8 cellular contexts compared by ENCODE assay signal in genomic region chr9:129483467-129484324, GRCh38.
DNase-seq lines count a peak whose midpoint lies in the region; ATAC-seq lines count a peak whose summit lies in the region.

No MANE protein-coding gene starts in this region.

- no peaks in the 10 kb centered on the region for H3K9me3 ChIP-seq in CD4-positive, alpha-beta memory T cell (ENCODE audit: control insufficient read depth in 1 of 2, low read length in 2 of 2)
- H3K9me3 ChIP-seq in MG63 = no peaks in the 10 kb centered on the region
- no peaks in the 10 kb centered on the region for H3K9me3 ChIP-seq in naive thymus-derived CD4-positive, alpha-beta T cell (ENCODE audit: control insufficient read depth in 2 of 3, low read length in 3 of 3)

- CTCF ChIA-PET in CD4-positive, alpha-beta memory T cell (lab: Charles Lee; ENCODE audit: partially characterized antibody) = interaction anchor here (1.0 kb wide), 1 partner anchor 41 kb away, joined by 3 read pairs; no protein-coding TSS in a partner anchor
- CTCF ChIA-PET in naive thymus-derived CD4-positive, alpha-beta T cell (lab: Charles Lee) = no interaction called here

- peak overlapping the region; percentile 89 to 95 (median 91) for H3K27ac Mint-ChIP-seq in CD4-positive, alpha-beta memory T cell
- H3K27ac Mint-ChIP-seq in naive thymus-derived CD4-positive, alpha-beta T cell = peak overlapping the region in 4 of 9 donors; percentile 85 to 98 (median 93)

- no peak for ATAC-seq in naive thymus-derived CD4-positive, alpha-beta T cell
- ATAC-seq in HG02623 (IDR thresholded peaks at IDR 0.05; ENCODE audit: unreplicated experiment) (no peak), HG02973 (IDR thresholded peaks at IDR 0.05; ENCODE audit: unreplicated experiment) (no peak)

- no peaks in the 10 kb centered on the region for H3K27me3 ChIP-seq in CD4-positive, alpha-beta memory T cell (ENCODE audit: insufficient read depth, low read length)
- no peaks in the 10 kb centered on the region for H3K27me3 ChIP-seq in MG63
- H3K27me3 ChIP-seq in naive thymus-derived CD4-positive, alpha-beta T cell (ENCODE audit: control insufficient read depth in 2 of 2, insufficient read depth in 2 of 2, low read length in 2 of 2) = no peaks in the 10 kb centered on the region

- no peaks in the 10 kb centered on the region for H3K9me3 Mint-ChIP-seq in CD4-positive, alpha-beta memory T cell
- no peaks in the 10 kb centered on the region for H3K9me3 Mint-ChIP-seq in naive thymus-derived CD4-positive, alpha-beta T cell

- H3K27me3 Mint-ChIP-seq in CD4-positive, alpha-beta memory T cell = peaks cover 0 to 2% of the 10 kb centered on the region in 2 donors
- H3K27me3 Mint-ChIP-seq in naive thymus-derived CD4-positive, alpha-beta T cell = peaks cover 0 to 8% (median 0%) of the 10 kb centered on the region in 5 donors

- peak overlapping the region in 1 of 2 donors; percentile 15 for H3K4me3 ChIP-seq in CD4-positive, alpha-beta memory T cell (ENCODE audit: low read length in 2 of 2)
- H3K4me3 ChIP-seq in MG63 = peak overlapping the region; percentile 29
- H3K4me3 ChIP-seq in naive thymus-derived CD4-positive, alpha-beta T cell (ENCODE audit: low read length) = no peak overlapping the region

- no peaks in the 10 kb centered on the region for H3K36me3 Mint-ChIP-seq in CD4-positive, alpha-beta memory T cell
- no peaks in the 10 kb centered on the region for H3K36me3 Mint-ChIP-seq in naive thymus-derived CD4-positive, alpha-beta T cell

- H3K4me1 ChIP-seq in CD4-positive, alpha-beta memory T cell (ENCODE audit: insufficient read depth, low read length) = peaks cover 37% of the 10 kb centered on the region
- peaks cover 20 to 25% of the 10 kb centered on the region in 2 donors for H3K4me1 ChIP-seq in naive thymus-derived CD4-positive, alpha-beta T cell (ENCODE audit: control insufficient read depth in 2 of 2, insufficient read depth in 2 of 2, low read length in 2 of 2)

- no peaks in the 10 kb centered on the region for H3K36me3 ChIP-seq in CD4-positive, alpha-beta memory T cell (ENCODE audit: insufficient read depth, low read length)
- no peaks in the 10 kb centered on the region for H3K36me3 ChIP-seq in MG63
- H3K36me3 ChIP-seq in naive thymus-derived CD4-positive, alpha-beta T cell (ENCODE audit: control insufficient read depth in 2 of 3, insufficient read depth in 3 of 3, low read length in 3 of 3) = no peaks in the 10 kb centered on the region

- intact Hi-C loops in CD4-positive, alpha-beta memory T cell (cut with micrococcal nuclease) = no loop called here
- intact Hi-C loops in naive thymus-derived CD4-positive, alpha-beta T cell (cut with micrococcal nuclease) = loop anchor here in 1 of 2 donors (2.0 kb wide), 1 partner anchor 47 kb away; no protein-coding TSS in a partner anchor

- POLR2A ChIA-PET in CD4-positive, alpha-beta memory T cell (lab: Charles Lee; ENCODE audit: partially characterized antibody) = interaction anchor here (1.0 to 5.8 kb wide), 13 partner anchors 9 to 306 kb away, joined by 3 to 85 read pairs (median 7); partner anchors contain the start of gene IER5L
- POLR2A ChIA-PET in naive thymus-derived CD4-positive, alpha-beta T cell (lab: Charles Lee) = interaction anchor here (0.7 to 2.3 kb wide), 10 partner anchors 8 to 306 kb away, joined by 3 to 13 read pairs (median 4); partner anchors contain the start of gene IER5L

- DNase-seq in CD4-positive, alpha-beta memory T cell = peak in 3 of 5 donors; percentile 31 to 77 (median 34)
- DNase-seq in MG63 = peak; percentile 92
- DNase-seq in activated T-cell treated with anti-CD3 and anti-CD28 coated beads, Interleukin-2, amount 50 U/mL, for 48 hours = peak; percentile 47 to 49
- DNase-seq in fibroblast of peridontal ligament (ENCODE audit: extremely low read depth) = peak; percentile 94
- peak in 1 of 9 donors; percentile 48 for DNase-seq in naive thymus-derived CD4-positive, alpha-beta T cell
- DNase-seq in NCI-H187 (lab: John Stamatoyannopoulos, UW) = no peak

- peaks cover 14 to 56% (median 29%) of the 10 kb centered on the region in 4 donors for H3K4me1 Mint-ChIP-seq in CD4-positive, alpha-beta memory T cell
- H3K4me1 Mint-ChIP-seq in naive thymus-derived CD4-positive, alpha-beta T cell = peaks cover 19 to 46% (median 38%) of the 10 kb centered on the region in 7 donors

- H3K27ac ChIP-seq in CD4-positive, alpha-beta memory T cell (ENCODE audit: low read depth, low read length) = peak overlapping the region; percentile 62
- peak overlapping the region; percentile 20 for H3K27ac ChIP-seq in naive thymus-derived CD4-positive, alpha-beta T cell (ENCODE audit: low read depth, low read length)

- peak overlapping the region; percentile 64 to 81 (median 69) for H3K4me3 Mint-ChIP-seq in CD4-positive, alpha-beta memory T cell
- peak overlapping the region in 9 of 10 donors; percentile 65 to 82 (median 71) for H3K4me3 Mint-ChIP-seq in naive thymus-derived CD4-positive, alpha-beta T cell

Comparison
In these comparisons a context has a peak if more than half of its experiments do, and no peak if none do; other contexts are left out.
1. DNase-seq: peak in CD4-positive, alpha-beta memory T cell (3 of 5), MG63 (single experiment), activated T-cell treated with anti-CD3 and anti-CD28 coated beads, Interleukin-2, amount 50 U/mL, for 48 hours (2 of 2) and fibroblast of peridontal ligament (single experiment); none in NCI-H187 (0 of 2).